9 cellular contexts compared by ENCODE assay signal in genomic region chr5:7650755-7651154, GRCh38.
"Had no signal": no experiment of that assay in that cellular context is flagged by ENCODE, and none has a peak within 500 bp of the region (broad histone marks: within the 10 kb centered on the region; RNA-seq: fewer than 3 reads in every experiment).

No MANE protein-coding gene starts in this region.

- H3K4me1 ChIP-seq: thyroid gland, uterus had no signal

- DNase-seq: activated naive CD8-positive, alpha-beta T cell treated with anti-CD3 and anti-CD28 coated beads for 36 hours; dorsolateral prefrontal cortex; kidney glomerular epithelial cell; left ventricle myocardium superior; T-helper 9 cell; thyroid gland had no signal

- H3K36me3 ChIP-seq: thyroid gland, uterus had no signal

- ATAC-seq: activated CD4-positive, CD25-positive, alpha-beta regulatory T cell treated with anti-CD3 and anti-CD28 coated beads, Interleukin-2, amount 50 U/mL, for 24 hours; left ventricle myocardium superior; stimulated activated effector memory CD8-positive, alpha-beta T cell treated with anti-CD3 and anti-CD28 coated beads, Interleukin-12 subunit alpha, Interleukin-12 subunit beta, amount 100 ng/mL, for 72 hours had no signal

- H3K27ac ChIP-seq: thyroid gland, uterus had no signal

- H3K4me3 ChIP-seq: dorsolateral prefrontal cortex, thyroid gland, uterus had no signal

- H3K9me3 ChIP-seq: thyroid gland, uterus had no signal

- H3K27me3 ChIP-seq: dorsolateral prefrontal cortex, thyroid gland, uterus had no signal
